8 cellular contexts compared by ENCODE assay signal in the genomic region with DNA sequence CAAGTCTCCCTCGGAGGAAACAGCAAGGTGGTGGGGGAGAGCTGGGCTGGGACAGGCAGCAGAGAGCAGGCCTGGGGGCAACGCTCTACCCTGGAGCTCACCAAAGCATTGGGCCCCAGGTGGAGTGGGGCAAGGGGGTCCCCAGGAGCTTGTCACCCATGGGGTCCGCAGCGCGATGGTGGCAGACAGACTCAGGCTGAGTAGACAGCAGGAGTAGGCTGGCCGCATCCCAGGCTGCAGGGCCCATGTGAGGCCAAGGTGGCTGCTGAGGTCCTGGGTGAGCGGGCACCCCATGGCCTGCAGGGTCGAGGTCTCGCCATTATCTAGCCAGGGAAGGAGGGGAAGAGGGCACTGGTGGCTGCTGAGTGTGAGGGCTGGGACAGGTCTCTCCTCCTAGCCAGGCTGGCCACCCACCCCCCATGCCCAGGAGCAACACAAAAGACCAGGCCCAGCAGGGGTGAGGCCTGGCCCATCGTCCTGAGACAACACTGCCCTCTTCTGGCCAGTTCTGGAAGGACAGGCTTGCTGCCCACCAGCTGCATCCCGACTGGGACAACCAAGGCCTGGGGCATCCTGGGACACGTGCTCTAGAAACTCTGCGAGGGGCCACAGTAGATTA. TPM values are rescaled to one million over a fixed set of nuclear protein-coding genes. Genes with fewer than 3 reads are reported as not detected.
A peak's percentile ranks its signal among the peaks of the same experiment; 100 is the strongest.
DNase-seq lines count a peak whose midpoint lies in the region; ATAC-seq, FAIRE-seq and TF ChIP-seq lines count a peak whose summit lies in the region.

No MANE protein-coding gene starts in this region.

- H3K27me3 ChIP-seq in GM06990 (replicated peaks; ENCODE audit: control insufficient read depth, insufficient read depth, low read length) (no peaks in the 10 kb centered on the region), adrenal gland (no peaks in the 10 kb centered on the region), small intestine (ENCODE audit: control insufficient read depth in 2 of 2, insufficient read depth in 2 of 2, low read length in 2 of 2) (no peaks in the 10 kb centered on the region)

- 64 to 90% (median 68%) methylated on average over 5 to 13 of the region's 13 CpGs for WGBS in adrenal gland, 4 donors
- WGBS in small intestine, 3 donors: 51 to 60% (median 57%) methylated on average over 10 to 13 of the region's 13 CpGs

- H3K9me3 ChIP-seq in adrenal gland (replicated peaks in 1 of 3) (no peaks in the 10 kb centered on the region), small intestine (ENCODE audit: control insufficient read depth, low read depth) (no peaks in the 10 kb centered on the region)

- H3K27ac ChIP-seq in adrenal gland: no peak overlapping the region
- no peak overlapping the region for H3K27ac ChIP-seq in small intestine (ENCODE audit: low read depth in 1 of 2, low read length in 1 of 2)

- TF ChIP-seq CTCF in GM06990 (IDR thresholded peaks at IDR 0.05; ENCODE audit: insufficient read depth, low read length, poor library complexity, severe bottlenecking): peak; percentile 97
- peak; percentile 98 for TF ChIP-seq CTCF in LNCaP clone FGC (IDR thresholded peaks at IDR 0.05; ENCODE audit: control insufficient read depth, extremely low read depth, insufficient read depth)
- TF ChIP-seq CTCF in adrenal gland (IDR thresholded peaks at IDR 0.05): peak; percentile 90 to 96 (median 92)

- H3K4me1 ChIP-seq in adrenal gland (replicated peaks in 1 of 2): no peaks in the 10 kb centered on the region
- peaks cover 0 to 5% of the 10 kb centered on the region in 2 donors for H3K4me1 ChIP-seq in small intestine (ENCODE audit: control insufficient read depth in 2 of 2, insufficient read depth in 1 of 2, low read depth in 1 of 2, low read length in 1 of 2)

- no peaks in the 10 kb centered on the region; the same call in 1 of the 2 replicates for H3K36me3 ChIP-seq in GM06990 (ENCODE audit: control insufficient read depth, insufficient read depth, low read length)
- H3K36me3 ChIP-seq in adrenal gland (replicated peaks in 1 of 2): no peaks in the 10 kb centered on the region
- peaks cover 0 to 5% of the 10 kb centered on the region in 2 donors for H3K36me3 ChIP-seq in small intestine (ENCODE audit: control insufficient read depth in 2 of 2, insufficient read depth in 2 of 2, low read length in 2 of 2)

- DNase-seq in GM06990 (ENCODE audit: extremely low read depth, insufficient read length): peak; percentile 53
- peak; percentile 36 for DNase-seq in LNCaP clone FGC (ENCODE audit: low read depth)
- peak in 4 of 5 donors; percentile 53 to 70 (median 55) for DNase-seq in T-helper 1 cell
- DNase-seq in adrenal gland: peak; percentile 52 to 87 (median 72)
- peak; percentile 79 for DNase-seq in left ventricle myocardium superior
- peak; percentile 69 for DNase-seq in small intestine

- no peak for TF ChIP-seq POLR2A in adrenal gland (IDR thresholded peaks at IDR 0.05)

- no peak for FAIRE-seq in small intestine (lab: Jason Lieb, UNC)

- intact Hi-C loops in adrenal gland (cut with DNase I) (loop anchor here (2.0 to 10.0 kb wide), 3 partner anchors 164 to 262 kb away; no protein-coding TSS in a partner anchor), left ventricle myocardium superior (cut with micrococcal nuclease) (loop anchor here (5.0 kb wide), 1 partner anchor 164 kb away; no protein-coding TSS in a partner anchor)

- ATAC-seq in left ventricle myocardium superior (peak; percentile 76), HG03469 (IDR thresholded peaks at IDR 0.05; ENCODE audit: unreplicated experiment) (no peak), GM21576 (IDR thresholded peaks at IDR 0.05; ENCODE audit: unreplicated experiment) (no peak)

- H3K4me3 ChIP-seq in GM06990 (replicated peaks; ENCODE audit: low read depth, low read length): no peak overlapping the region
- no peak overlapping the region for H3K4me3 ChIP-seq in LNCaP clone FGC (ENCODE audit: low read depth, low read length)
- H3K4me3 ChIP-seq in adrenal gland: no peak overlapping the region
- H3K4me3 ChIP-seq in small intestine (ENCODE audit: low read depth in 1 of 2, low read length in 2 of 2): no peak overlapping the region

RNA-seq across cellular contexts. Expression of gene CEBPG, which starts 33.1 kb away (rescaled TPM):
- total RNA-seq in adrenal gland (10 to 100 TPM in 5 of 8 donors, 1 to 10 TPM in 3; 8.9 to 20.1 (median 10.6) TPM), left ventricle myocardium superior (17.0 TPM)
- polyA plus RNA-seq in adrenal gland (10 to 100 TPM; 10.2 to 14.8 (median 10.6) TPM), small intestine (10 to 100 TPM; 48.6 to 68.4 (median 67.1) TPM)
